Comparison of ENCODE assay signal across 22 cellular contexts in genomic region chrX:19245711-19246269, GRCh38.
"Had no signal": no experiment of that assay in that cellular context is flagged by ENCODE, and none has a peak within 500 bp of the region (broad histone marks: within the 10 kb centered on the region; RNA-seq: fewer than 3 reads in every experiment).

No MANE protein-coding gene starts in this region.

- H3K4me1 ChIP-seq: colonic mucosa, left lung, vagina had no signal

- H3K36me3 ChIP-seq: brain microvascular endothelial cell, colonic mucosa, left lung, vagina had no signal

- H3K9me3 ChIP-seq: colonic mucosa, left lung, vagina had no signal

- H3K4me3 ChIP-seq: colonic mucosa, left lung, vagina had no signal

- H3K36me3 Mint-ChIP-seq: activated CD8-positive, alpha-beta memory T cell treated with anti-CD3 and anti-CD28 coated beads, Interleukin-2, amount 10 ng/mL, durations not matched to agents 7 days and 5 days; activated naive CD8-positive, alpha-beta T cell had no signal

- H3K27me3 Mint-ChIP-seq: activated CD4-positive, alpha-beta memory T cell treated with anti-CD3 and anti-CD28 coated beads, Interleukin-2, amount 10 ng/mL, durations not matched to agents 7 days and 5 days; activated CD8-positive, alpha-beta memory T cell treated with anti-CD3 and anti-CD28 coated beads, Interleukin-2, amount 10 ng/mL, durations not matched to agents 7 days and 5 days; activated naive CD8-positive, alpha-beta T cell; central memory CD8-positive, alpha-beta T cell had no signal

- ATAC-seq: activated CD8-positive, alpha-beta memory T cell treated with anti-CD3 and anti-CD28 coated beads, Interleukin-2, amount 10 ng/mL, durations not matched to agents 7 days and 5 days; esophagus mucosa; left lung; stimulated activated naive CD8-positive, alpha-beta T cell treated with anti-CD3 and anti-CD28 coated beads, Interleukin-15, Interleukin-2, amounts not matched to agents 100 U/mL and 50 U/mL, for 24 hours had no signal

- H3K27ac Mint-ChIP-seq: activated CD4-positive, alpha-beta memory T cell treated with anti-CD3 and anti-CD28 coated beads, Interleukin-2, amount 10 ng/mL, durations not matched to agents 7 days and 5 days; activated CD8-positive, alpha-beta memory T cell treated with anti-CD3 and anti-CD28 coated beads, Interleukin-2, amount 10 ng/mL, durations not matched to agents 7 days and 5 days; activated naive CD8-positive, alpha-beta T cell; nephron progenitor cell; T-helper 2 cell treated with Interferon-gamma antibody and Interleukin-4, amounts not matched to agents 5 μg/mL and 100 μg/mL, for 36 hours had no signal

- H3K4me1 Mint-ChIP-seq: activated CD4-positive, alpha-beta memory T cell treated with anti-CD3 and anti-CD28 coated beads, Interleukin-2, amount 10 ng/mL, durations not matched to agents 7 days and 5 days; activated CD8-positive, alpha-beta memory T cell treated with anti-CD3 and anti-CD28 coated beads, Interleukin-2, amount 10 ng/mL, durations not matched to agents 7 days and 5 days; central memory CD8-positive, alpha-beta T cell; nephron progenitor cell had no signal

- H3K27me3 ChIP-seq: brain microvascular endothelial cell, colonic mucosa, left lung, vagina had no signal

- H3K4me3 Mint-ChIP-seq: activated CD4-positive, alpha-beta memory T cell treated with anti-CD3 and anti-CD28 coated beads, Interleukin-2, amount 10 ng/mL, durations not matched to agents 7 days and 5 days; activated CD8-positive, alpha-beta memory T cell treated with anti-CD3 and anti-CD28 coated beads, Interleukin-2, amount 10 ng/mL, durations not matched to agents 7 days and 5 days; activated naive CD8-positive, alpha-beta T cell; central memory CD8-positive, alpha-beta T cell; nephron progenitor cell; T-helper 2 cell treated with Interferon-gamma antibody and Interleukin-4, amounts not matched to agents 5 μg/mL and 100 μg/mL, for 36 hours had no signal

- DNase-seq: activated CD4-positive, alpha-beta memory T cell treated with anti-CD3 and anti-CD28 coated beads, Interleukin-2, amount 10 ng/mL, durations not matched to agents 7 days and 5 days; activated CD4-positive, alpha-beta T cell treated with anti-CD3 and anti-CD28 coated beads for 48 hours; activated CD4-positive, CD25-positive, alpha-beta regulatory T cell; activated CD8-positive, alpha-beta memory T cell treated with anti-CD3 and anti-CD28 coated beads, Interleukin-2, amount 10 ng/mL, durations not matched to agents 7 days and 5 days; amygdala; brain microvascular endothelial cell; colonic mucosa; foreskin melanocyte; head of caudate nucleus; kidney; left lung; mammary epithelial cell; nephron progenitor cell; nucleus accumbens; stimulated activated naive CD8-positive, alpha-beta T cell treated with anti-CD3 and anti-CD28 coated beads, Interleukin-15, Interleukin-2, amounts not matched to agents 100 U/mL and 50 U/mL, for 24 hours; trophoblast cell had no signal

- FAIRE-seq: endometrium, kidney had no signal

- H3K27ac ChIP-seq: brain microvascular endothelial cell, colonic mucosa, left lung, vagina had no signal
